8 cellular contexts compared by ENCODE assay signal in genomic region chr6:30515967-30516753, GRCh38. TPM values are rescaled to one million over a fixed set of nuclear protein-coding genes. Genes with fewer than 3 reads are reported as not detected.
DNase-seq lines count a peak whose midpoint lies in the region; ATAC-seq, FAIRE-seq and TF ChIP-seq lines count a peak whose summit lies in the region.

No MANE protein-coding gene starts in this region.

- no peaks in the 10 kb centered on the region for H3K27me3 ChIP-seq in neural progenitor cell
- H3K27me3 ChIP-seq in stomach: no peaks in the 10 kb centered on the region

- peak overlapping the region; percentile 78 for H3K4me3 Mint-ChIP-seq in activated naive CD4-positive, alpha-beta T cell treated with anti-CD3 and anti-CD28 coated beads, Interleukin-2, amount 10 ng/mL, durations not matched to agents 7 days and 5 days
- peak overlapping the region; percentile 77 for H3K4me3 Mint-ChIP-seq in neural progenitor cell

- peak in 2 of 4 donors; percentile 25 to 58 for TF ChIP-seq POLR2A in stomach (IDR thresholded peaks at IDR 0.05)

- H3K4me1 ChIP-seq in neural progenitor cell: peaks cover 7% of the 10 kb centered on the region
- peaks cover 0 to 22% (median 11%) of the 10 kb centered on the region in 4 donors for H3K4me1 ChIP-seq in stomach

- H2AFZ ChIP-seq in neural progenitor cell (replicated peaks): peak overlapping the region; percentile 30

- peaks cover 26% of the 10 kb centered on the region for H3K36me3 Mint-ChIP-seq in activated naive CD4-positive, alpha-beta T cell treated with anti-CD3 and anti-CD28 coated beads, Interleukin-2, amount 10 ng/mL, durations not matched to agents 7 days and 5 days
- H3K36me3 Mint-ChIP-seq in neural progenitor cell: no peaks in the 10 kb centered on the region

- H3K9ac ChIP-seq in neural progenitor cell: no peak overlapping the region

- TF ChIP-seq CTCF in neural progenitor cell (IDR thresholded peaks at IDR 0.05) (no peak), stomach (IDR thresholded peaks at IDR 0.05) (no peak)

- H3K4me3 ChIP-seq in neural progenitor cell (peak overlapping the region; percentile 46), stomach (peak overlapping the region; percentile 18 to 46 (median 43))

- DNase-seq in COR-L47 (lab: John Stamatoyannopoulos, UW) (peak; percentile 51), HUDEP-2 (lab: John Stamatoyannopoulos, UW; ENCODE audit: unreplicated experiment in 76 of 76) (peak in 69 of 76 experiments; percentile 29 to 88 (median 69)), SK-MEL-5 (ENCODE audit: low read depth, low spot score) (peak; percentile 64), frontal cortex (ENCODE audit: low spot score in 2 of 2) (peak; percentile 51 to 64), neural progenitor cell (ENCODE audit: low spot score) (peak; percentile 91), stomach (peak; percentile 91)
- DNase-seq in activated naive CD4-positive, alpha-beta T cell treated with anti-CD3 and anti-CD28 coated beads, Interleukin-2, amount 10 ng/mL, durations not matched to agents 7 days and 5 days: peak; percentile 95

- peak overlapping the region; percentile 71 for H3K4me2 ChIP-seq in neural progenitor cell

- FAIRE-seq in frontal cortex (lab: Jason Lieb, UNC): no peak

- H3K36me3 ChIP-seq in neural progenitor cell (no peaks in the 10 kb centered on the region), stomach (no peaks in the 10 kb centered on the region)

- no peaks in the 10 kb centered on the region for H4K20me1 ChIP-seq in neural progenitor cell (ENCODE audit: low read depth)

- H3K9me3 ChIP-seq in neural progenitor cell (ENCODE audit: low read depth) (no peaks in the 10 kb centered on the region), stomach (no peaks in the 10 kb centered on the region)

- 1 to 3% (median 1%) methylated on average over 24 to 32 of the region's 32 CpGs for WGBS in stomach, 5 donors

- H3K27ac ChIP-seq in neural progenitor cell: no peak overlapping the region
- peak overlapping the region; percentile 86 to 95 (median 89) for H3K27ac ChIP-seq in stomach

- no peaks in the 10 kb centered on the region for H3K27me3 Mint-ChIP-seq in activated naive CD4-positive, alpha-beta T cell treated with anti-CD3 and anti-CD28 coated beads, Interleukin-2, amount 10 ng/mL, durations not matched to agents 7 days and 5 days
- H3K27me3 Mint-ChIP-seq in neural progenitor cell (ENCODE audit: insufficient read depth, low read depth): peaks cover 7% of the 10 kb centered on the region

- intact Hi-C loops in stomach (cut with DNase I; ENCODE audit: low total_unique reads): no loop called here

- peak; percentile 64 for ATAC-seq in GM21360 (IDR thresholded peaks at IDR 0.05; ENCODE audit: unreplicated experiment)

- peaks cover 21% of the 10 kb centered on the region for H3K9me3 Mint-ChIP-seq in activated naive CD4-positive, alpha-beta T cell treated with anti-CD3 and anti-CD28 coated beads, Interleukin-2, amount 10 ng/mL, durations not matched to agents 7 days and 5 days
- peaks cover 2% of the 10 kb centered on the region for H3K9me3 Mint-ChIP-seq in neural progenitor cell

- H3F3A ChIP-seq in neural progenitor cell (ENCODE audit: low read depth): peaks cover 29% of the 10 kb centered on the region

- in situ Hi-C loops in SK-MEL-5 (cut with HindIII; ENCODE audit: low pct_unique_long_range_greater_than_20kb, low sequenced_read_pairs): no loop called here

- peak overlapping the region; percentile 100 for H3K27ac Mint-ChIP-seq in activated naive CD4-positive, alpha-beta T cell treated with anti-CD3 and anti-CD28 coated beads, Interleukin-2, amount 10 ng/mL, durations not matched to agents 7 days and 5 days
- peak overlapping the region; percentile 21 for H3K27ac Mint-ChIP-seq in neural progenitor cell

- peak; percentile 3 for TF ChIP-seq EP300 in stomach (IDR thresholded peaks at IDR 0.05)

- peaks cover 70% of the 10 kb centered on the region for H3K4me1 Mint-ChIP-seq in activated naive CD4-positive, alpha-beta T cell treated with anti-CD3 and anti-CD28 coated beads, Interleukin-2, amount 10 ng/mL, durations not matched to agents 7 days and 5 days
- peaks cover 6% of the 10 kb centered on the region for H3K4me1 Mint-ChIP-seq in neural progenitor cell

- CTCF ChIA-PET in activated naive CD4-positive, alpha-beta T cell treated with anti-CD3 and anti-CD28 coated beads, Interleukin-2, amount 10 ng/mL, durations not matched to agents 7 days and 5 days (lab: Charles Lee): interaction anchor here (0.6 to 3.0 kb wide), 9 partner anchors 12 to 42 kb away, joined by 3 to 13 read pairs (median 4); no protein-coding TSS in a partner anchor

- no peaks in the 10 kb centered on the region for H3K79me2 ChIP-seq in neural progenitor cell (ENCODE audit: low read depth)

RNA-seq across cellular contexts. Expression of gene HLA-E, which starts 26.9 kb away (rescaled TPM):
- total RNA-seq in SK-MEL-5 (2014; rRNA removed; shearing (Covaris generic)): 174 and 181 TPM in 2 replicates
- 183 and 184 TPM in 2 replicates for polyA plus RNA-seq in SK-MEL-5 (2015; cell fraction: cytosol; rRNA removed)
- polyA plus RNA-seq in SK-MEL-5 (2015; cell fraction: nucleus; rRNA removed): 52.7 and 61.6 TPM in 2 replicates
- total RNA-seq in frontal cortex: 25.7 TPM
- total RNA-seq in neural progenitor cell (ENCODE audit: low replicate concordance): 24.8 and 43.1 TPM in 2 replicates
- 100 to 1,000 TPM; 182 to 566 (median 272) TPM for total RNA-seq in stomach
- 100 to 1,000 TPM; 120 to 300 (median 121) TPM for polyA plus RNA-seq in stomach

RNA-seq across cellular contexts. Expression of gene GNL1, which starts 40.1 kb away (rescaled TPM):
- 39.6 TPM in 2 replicates for total RNA-seq in SK-MEL-5 (2014; rRNA removed; shearing (Covaris generic))
- 37.3 and 41.1 TPM in 2 replicates for polyA plus RNA-seq in SK-MEL-5 (2015; cell fraction: cytosol; rRNA removed)
- polyA plus RNA-seq in SK-MEL-5 (2015; cell fraction: nucleus; rRNA removed): 9.1 and 30.7 TPM in 2 replicates
- total RNA-seq in frontal cortex: 28.1 TPM
- 23.7 and 34.7 TPM in 2 replicates for total RNA-seq in neural progenitor cell (ENCODE audit: low replicate concordance)
- total RNA-seq in stomach: 10 to 100 TPM; 12.7 to 39.7 (median 19.2) TPM
- 10 to 100 TPM; 42.6 to 53.3 (median 48.9) TPM for polyA plus RNA-seq in stomach

RNA-seq across cellular contexts. Expression of gene PRR3, which starts 40.9 kb away (rescaled TPM):
- total RNA-seq in SK-MEL-5 (2014; rRNA removed; shearing (Covaris generic)): 8.0 and 8.5 TPM in 2 replicates
- polyA plus RNA-seq in SK-MEL-5 (2015; cell fraction: cytosol; rRNA removed): 16.1 and 18.0 TPM in 2 replicates
- polyA plus RNA-seq in SK-MEL-5 (2015; cell fraction: nucleus; rRNA removed): 30.8 and 31.1 TPM in 2 replicates
- total RNA-seq in frontal cortex (12.2 TPM), neural progenitor cell (ENCODE audit: low replicate concordance) (13.7 and 18.6 TPM in 2 replicates), stomach (10 to 100 TPM in 2 of 5 donors, under 1 TPM in 1, not detected in 2; 0.89 to 10.7 (median 10.5) TPM)
- 1 to 10 TPM; 4.1 to 7.1 (median 5.5) TPM for polyA plus RNA-seq in stomach

RNA-seq across cellular contexts. Expression of gene ABCF1, which starts 55.1 kb away (rescaled TPM):
- total RNA-seq in SK-MEL-5 (2014; rRNA removed; shearing (Covaris generic)): 44.5 and 50.0 TPM in 2 replicates
- 50.5 and 63.7 TPM in 2 replicates for polyA plus RNA-seq in SK-MEL-5 (2015; cell fraction: cytosol; rRNA removed)
- polyA plus RNA-seq in SK-MEL-5 (2015; cell fraction: nucleus; rRNA removed): 39.3 and 40.1 TPM in 2 replicates
- 18.8 TPM for total RNA-seq in frontal cortex
- total RNA-seq in neural progenitor cell (ENCODE audit: low replicate concordance): 43.9 and 56.0 TPM in 2 replicates
- total RNA-seq in stomach: 10 to 100 TPM in 4 of 5 donors, 1 to 10 TPM in 1; 7.6 to 32.6 (median 28.3) TPM
- polyA plus RNA-seq in stomach: 10 to 100 TPM; 17.1 to 28.0 (median 26.8) TPM
